In genomic region chr6:2853372-2853765, GRCh38 we compare ENCODE assay signal across 8 cellular contexts. TPM values are rescaled to one million over a fixed set of nuclear protein-coding genes. Genes with fewer than 3 reads are reported as not detected.
A peak's percentile ranks its signal among the peaks of the same experiment; 100 is the strongest.
DNase-seq lines count a peak whose midpoint lies in the region; ATAC-seq and TF ChIP-seq lines count a peak whose summit lies in the region.
"Not testable (repeated sequence)": the region's sequence is repeated elsewhere in the genome, so short reads cannot be mapped to it uniquely, and the experiment has no call there.

No MANE protein-coding gene starts in this region.

- peaks cover 65% of the 10 kb centered on the region for H3K4me1 Mint-ChIP-seq in CD8-positive, alpha-beta T cell (ENCODE audit: low read depth)
- H3K4me1 Mint-ChIP-seq in activated CD8-positive, alpha-beta memory T cell treated with anti-CD3 and anti-CD28 coated beads, Interleukin-2, amount 10 ng/mL, durations not matched to agents 7 days and 5 days, result peaks cover 74% of the 10 kb centered on the region
- not testable (repeated sequence) for H3K4me1 Mint-ChIP-seq in MCF 10A (ENCODE audit: insufficient read depth, unreplicated experiment)
- peaks cover 42% of the 10 kb centered on the region for H3K4me1 Mint-ChIP-seq in memory B cell

- not testable (repeated sequence) for H3F3A ChIP-seq in PC-3 (ENCODE audit: low read length, unreplicated experiment)

- peak overlapping the region; percentile 77 for H3K4me3 Mint-ChIP-seq in CD8-positive, alpha-beta T cell
- peak overlapping the region; percentile 64 for H3K4me3 Mint-ChIP-seq in activated CD8-positive, alpha-beta memory T cell treated with anti-CD3 and anti-CD28 coated beads, Interleukin-2, amount 10 ng/mL, durations not matched to agents 7 days and 5 days
- H3K4me3 Mint-ChIP-seq in MCF 10A (ENCODE audit: unreplicated experiment), result peak overlapping the region; percentile 50
- H3K4me3 Mint-ChIP-seq in memory B cell, result peak overlapping the region; percentile 27

- not testable (repeated sequence) for H3K27me3 Mint-ChIP-seq in CD8-positive, alpha-beta T cell (ENCODE audit: low read depth); activated CD8-positive, alpha-beta memory T cell treated with anti-CD3 and anti-CD28 coated beads, Interleukin-2, amount 10 ng/mL, durations not matched to agents 7 days and 5 days; MCF 10A (ENCODE audit: insufficient read depth, unreplicated experiment); memory B cell

- peaks cover 59% of the 10 kb centered on the region for H3K4me1 ChIP-seq in CD8-positive, alpha-beta T cell (ENCODE audit: insufficient read depth, low read length)
- H3K4me1 ChIP-seq in PC-3 (ENCODE audit: insufficient read depth, low read length), result peaks cover 40% of the 10 kb centered on the region
- peaks cover 16% of the 10 kb centered on the region for H3K4me1 ChIP-seq in fibroblast of lung (ENCODE audit: control insufficient read depth, extremely low read depth, insufficient read depth, low read length)
- not testable (repeated sequence) for H3K4me1 ChIP-seq in prostate gland (replicated peaks)
- H3K4me1 ChIP-seq in testis, result peaks cover 41% of the 10 kb centered on the region

- not testable (repeated sequence) for H3K9me2 ChIP-seq in PC-3 (replicated peaks; ENCODE audit: low read length)

- H3K9me3 ChIP-seq in CD8-positive, alpha-beta T cell (ENCODE audit: low read length); PC-3 (ENCODE audit: low read length); fibroblast of lung (ENCODE audit: control insufficient read depth, insufficient read depth, low read depth, low read length); prostate gland; testis: not testable (repeated sequence)

- not testable (repeated sequence) for H3K27me3 ChIP-seq in CD8-positive, alpha-beta T cell (ENCODE audit: insufficient read depth, low read length); PC-3 (ENCODE audit: low read length); fibroblast of lung (ENCODE audit: control insufficient read depth, insufficient read depth, low read length); prostate gland (replicated peaks; ENCODE audit: insufficient read depth); testis

- not testable (repeated sequence) for TF ChIP-seq CTCF in CD8-positive, alpha-beta T cell (IDR thresholded peaks at IDR 0.05); PC-3 (conservative IDR thresholded peaks at IDR 0.05; ENCODE audit: low read depth, low read length); MCF 10A (IDR thresholded peaks at IDR 0.05; ENCODE audit: unreplicated experiment); fibroblast of lung (conservative IDR thresholded peaks at IDR 0.05 in 1 of 2, IDR thresholded peaks at IDR 0.05 in 1 of 2; ENCODE audit: low read depth in 1 of 2, low read length in 2 of 2); prostate gland (IDR thresholded peaks at IDR 0.05); testis (IDR thresholded peaks at IDR 0.05)

- peak overlapping the region; percentile 49 for H3K27ac ChIP-seq in CD8-positive, alpha-beta T cell (ENCODE audit: low read depth, low read length)
- H3K27ac ChIP-seq in PC-3 (ENCODE audit: low read length) (peak overlapping the region; percentile 99), fibroblast of lung (ENCODE audit: insufficient read depth, low read length) (peak overlapping the region; percentile 89), prostate gland (peak overlapping the region; percentile 21 to 57), testis (peak overlapping the region; percentile 67 to 86)

- H3K36me3 ChIP-seq in CD8-positive, alpha-beta T cell (ENCODE audit: insufficient read depth, low read length); PC-3 (ENCODE audit: low read depth, low read length); fibroblast of lung (ENCODE audit: control insufficient read depth, insufficient read depth, low read length); prostate gland; testis (ENCODE audit: low read depth, missing control alignments): not testable (repeated sequence)

- not testable (repeated sequence) for H3K79me2 ChIP-seq in PC-3 (ENCODE audit: low read length); fibroblast of lung (ENCODE audit: control insufficient read depth, insufficient read depth, low read length)

- peak overlapping the region; percentile 93 for H3K27ac Mint-ChIP-seq in CD8-positive, alpha-beta T cell
- peak overlapping the region; percentile 94 for H3K27ac Mint-ChIP-seq in activated CD8-positive, alpha-beta memory T cell treated with anti-CD3 and anti-CD28 coated beads, Interleukin-2, amount 10 ng/mL, durations not matched to agents 7 days and 5 days
- H3K27ac Mint-ChIP-seq in MCF 10A (ENCODE audit: low read depth, unreplicated experiment), result not testable (repeated sequence)
- peak overlapping the region; percentile 97 for H3K27ac Mint-ChIP-seq in memory B cell

- H3K4me2 ChIP-seq in PC-3 (ENCODE audit: low read length) (peak overlapping the region; percentile 97), fibroblast of lung (ENCODE audit: extremely low read depth, insufficient read depth, low read length) (peak overlapping the region; percentile 90)

- 100% methylated on average over 1 of the region's 1 CpG for WGBS in prostate gland
- WGBS in testis, 2 donors, result 100% methylated on average over 1 of the region's 1 CpG

- not testable (repeated sequence) for TF ChIP-seq POLR2A in prostate gland (IDR thresholded peaks at IDR 0.05); testis (IDR thresholded peaks at IDR 0.05)

- intact Hi-C loops in CD8-positive, alpha-beta T cell (cut with DNase I, micrococcal nuclease); PC-3 (cut with micrococcal nuclease); MCF 10A (cut with micrococcal nuclease); prostate gland (cut with DNase I); testis (cut with DNase I; ENCODE audit: low total_unique reads): not testable (repeated sequence)

- not testable (repeated sequence) for DNase-seq in CD8-positive, alpha-beta T cell; PC-3; activated CD8-positive, alpha-beta memory T cell treated with anti-CD3 and anti-CD28 coated beads, Interleukin-2, amount 10 ng/mL, durations not matched to agents 7 days and 5 days; MCF 10A (ENCODE audit: unreplicated experiment); fibroblast of lung (ENCODE audit: low read depth in 2 of 2); memory B cell (ENCODE audit: low spot score in 2 of 2); prostate gland (ENCODE audit: low spot score); testis

- CTCF ChIA-PET in CD8-positive, alpha-beta T cell (lab: Charles Lee), result interaction anchor here (1.0 to 3.2 kb wide), 7 partner anchors 11 to 134 kb away, joined by 3 to 14 read pairs (median 4); no protein-coding TSS in a partner anchor
- CTCF ChIA-PET in PC-3 (lab: Charles Lee), result interaction anchor here (0.7 kb wide), 1 partner anchor 77 kb away, joined by 3 read pairs; no protein-coding TSS in a partner anchor
- CTCF ChIA-PET in activated CD8-positive, alpha-beta memory T cell treated with anti-CD3 and anti-CD28 coated beads, Interleukin-2, amount 10 ng/mL, durations not matched to agents 7 days and 5 days (lab: Charles Lee), result interaction anchor here (1.0 to 1.7 kb wide), 2 partner anchors 16 to 49 kb away, joined by 4 to 5 read pairs; partner anchors contain the start of gene SERPINB9
- CTCF ChIA-PET in MCF 10A (lab: Yijun Ruan, JAX), result interaction anchor here (0.7 to 4.9 kb wide), 7 partner anchors 10 to 63 kb away, joined by 3 to 31 read pairs (median 3); partner anchors contain the start of gene SERPINB1

- BruUV-seq in PC-3 (replicated peaks; lab: Mats Ljungman, UMichigan); MCF 10A (replicated peaks; lab: Mats Ljungman, UMichigan): not testable (repeated sequence)

- not testable (repeated sequence) for ATAC-seq in CD8-positive, alpha-beta T cell; PC-3; activated CD8-positive, alpha-beta memory T cell treated with anti-CD3 and anti-CD28 coated beads, Interleukin-2, amount 10 ng/mL, durations not matched to agents 7 days and 5 days; memory B cell (ENCODE audit: low read depth)

- not testable (repeated sequence) for H3K9me3 Mint-ChIP-seq in CD8-positive, alpha-beta T cell; activated CD8-positive, alpha-beta memory T cell treated with anti-CD3 and anti-CD28 coated beads, Interleukin-2, amount 10 ng/mL, durations not matched to agents 7 days and 5 days (ENCODE audit: low read depth); MCF 10A (ENCODE audit: unreplicated experiment); memory B cell

- not testable (repeated sequence) for H2AFZ ChIP-seq in PC-3 (ENCODE audit: low read length); fibroblast of lung (ENCODE audit: low read length)

- POLR2A ChIA-PET in CD8-positive, alpha-beta T cell (lab: Charles Lee), result interaction anchor here (1.0 kb wide), 1 partner anchor 25 kb away, joined by 5 read pairs; no protein-coding TSS in a partner anchor
- POLR2A ChIA-PET in PC-3 (lab: Charles Lee; ENCODE audit: unreplicated experiment), result not testable (repeated sequence)
- POLR2A ChIA-PET in MCF 10A (lab: Yijun Ruan, JAX), result interaction anchor here (1.0 kb wide), 1 partner anchor 62 kb away, joined by 3 read pairs; no protein-coding TSS in a partner anchor

- H3K36me3 Mint-ChIP-seq in CD8-positive, alpha-beta T cell; activated CD8-positive, alpha-beta memory T cell treated with anti-CD3 and anti-CD28 coated beads, Interleukin-2, amount 10 ng/mL, durations not matched to agents 7 days and 5 days; MCF 10A (ENCODE audit: insufficient read depth, unreplicated experiment); memory B cell: not testable (repeated sequence)

- peak overlapping the region; percentile 43 for H3K4me3 ChIP-seq in CD8-positive, alpha-beta T cell (ENCODE audit: low read depth, low read length)
- H3K4me3 ChIP-seq in PC-3 (ENCODE audit: low read length) (peak overlapping the region; percentile 68), fibroblast of lung (replicated peaks in 1 of 4; ENCODE audit: control extremely low read depth in 1 of 4, insufficient read depth in 1 of 4, low read depth in 3 of 4, low read length in 4 of 4) (peak overlapping the region in 1 of 4 experiments; percentile 52)
- not testable (repeated sequence) for H3K4me3 ChIP-seq in prostate gland, testis

- peak overlapping the region; percentile 98 for H3K9ac ChIP-seq in PC-3 (ENCODE audit: low read length)
- H3K9ac ChIP-seq in fibroblast of lung (ENCODE audit: insufficient read depth, low read length), result peak overlapping the region; percentile 32

- H4K20me1 ChIP-seq in PC-3 (ENCODE audit: low read length); fibroblast of lung (ENCODE audit: control insufficient read depth, extremely low read depth, insufficient read depth, low read length): not testable (repeated sequence)

RNA-seq across cellular contexts. Expression of gene SERPINB1, which starts 11.7 kb away (rescaled TPM):
- total RNA-seq in CD8-positive, alpha-beta T cell, result 10 to 100 TPM; 48.8 to 50.7 TPM
- total RNA-seq in PC-3 (2014; rRNA removed) (78.7 and 133 TPM in 2 replicates), MCF 10A (2022) (20.8 and 28.0 TPM in 2 replicates), fibroblast of lung (19.3 TPM in 2 replicates), prostate gland (10 to 100 TPM; 27.5 to 31.1 TPM), testis (10 to 100 TPM; 15.0 to 19.6 TPM)
- total RNA-seq in activated CD8-positive, alpha-beta memory T cell treated with anti-CD3 and anti-CD28 coated beads, Interleukin-2, amount 10 ng/mL, durations not matched to agents 7 days and 5 days, result 10 to 100 TPM; 55.2 to 65.7 TPM
- polyA plus RNA-seq in fibroblast of lung (35.2 and 39.5 TPM in 2 replicates), testis (ENCODE audit: insufficient read depth, low read depth, low replicate concordance) (19.4 TPM)
- polyA plus RNA-seq in fibroblast of lung (2012), result 26.0 and 28.0 TPM in 2 replicates
- polyA minus RNA-seq in fibroblast of lung (ENCODE audit: low replicate concordance), result 2.7 and 3.7 TPM in 2 replicates

RNA-seq across cellular contexts. Expression of gene SERPINB9, which starts 49.7 kb away (rescaled TPM):
- total RNA-seq in CD8-positive, alpha-beta T cell, result 10 to 100 TPM; 36.0 to 39.1 TPM
- total RNA-seq in PC-3 (2014; rRNA removed), result 0.26 and 0.92 TPM in 2 replicates
- total RNA-seq in activated CD8-positive, alpha-beta memory T cell treated with anti-CD3 and anti-CD28 coated beads, Interleukin-2, amount 10 ng/mL, durations not matched to agents 7 days and 5 days, result 10 to 100 TPM; 56.0 to 94.9 TPM
- total RNA-seq in MCF 10A (2022), result not detected in 2 replicates
- total RNA-seq in fibroblast of lung, result 2.6 and 4.3 TPM in 2 replicates
- 6.2 and 6.4 TPM in 2 replicates for polyA plus RNA-seq in fibroblast of lung
- 2.7 and 3.0 TPM in 2 replicates for polyA plus RNA-seq in fibroblast of lung (2012)
- 1.3 and 3.8 TPM in 2 replicates for polyA minus RNA-seq in fibroblast of lung (ENCODE audit: low replicate concordance)
- 10 to 100 TPM in 1 of 2 donors, 1 to 10 TPM in 1; 3.3 to 50.3 TPM for total RNA-seq in prostate gland
- total RNA-seq in testis, result 10 to 100 TPM; 33.9 to 60.0 TPM
- 19.1 TPM for polyA plus RNA-seq in testis (ENCODE audit: insufficient read depth, low read depth, low replicate concordance)

Comparison
In these comparisons a context has a peak if more than half of its experiments do, and no peak if none do; other contexts are left out.
1. H3K27ac ChIP-seq: peak in every context shown above with its lines; median percentile 99 in PC-3; 89 in fibroblast of lung; 76 in testis; 49 in CD8-positive, alpha-beta T cell; 39 in prostate gland.
2. H3K4me3 Mint-ChIP-seq: peak in every context shown above with its lines; median percentile 77 in CD8-positive, alpha-beta T cell; 64 in activated CD8-positive, alpha-beta memory T cell treated with anti-CD3 and anti-CD28 coated beads, Interleukin-2, amount 10 ng/mL, durations not matched to agents 7 days and 5 days; 50 in MCF 10A; 27 in memory B cell.